In genomic region chr21:43209575-43210453, GRCh38 we compare ENCODE assay signal across 1 cellular context.
A peak's percentile ranks its signal among the peaks of the same experiment; 100 is the strongest.
TF ChIP-seq lines count a peak whose summit lies in the region.

No MANE protein-coding gene starts in this region.

TF ChIP-seq in HepG2, 621 proteins besides CTCF, POLR2A, EP300 and RAD21 (continued from another document and continues in another):
- peak; percentile 33; the same call in 1 of the 2 replicates for TF ChIP-seq PAXIP1 (CRISPR knock-in tag; conservative IDR thresholded peaks at IDR 0.05)
- TF ChIP-seq SNAPC4 (CRISPR knock-in tag; IDR thresholded peaks at IDR 0.05): no peak
- TF ChIP-seq HOXA3 (CRISPR knock-in tag; IDR thresholded peaks at IDR 0.05): peak; percentile 35; the same call in 1 of the 2 replicates
- TF ChIP-seq CEBPZ (IDR thresholded peaks at IDR 0.05; ENCODE audit: low read length): no peak
- 0 out of 2 replicates have a peak, but pooled peaks have one; percentile 19 for TF ChIP-seq ZFP91 (CRISPR knock-in tag; IDR thresholded peaks at IDR 0.05; ENCODE audit: borderline replicate concordance)
- no peak for TF ChIP-seq PHF5A (CRISPR knock-in tag; IDR thresholded peaks at IDR 0.05; ENCODE audit: low read depth, unreplicated experiment)
- TF ChIP-seq ZNF616 (CRISPR knock-in tag; IDR thresholded peaks at IDR 0.05; ENCODE audit: low read depth): peak; percentile 33; the same call in 1 of the 2 replicates
- 0 out of 2 replicates have a peak, but pooled peaks have one; percentile 11 for TF ChIP-seq ZNF644 (CRISPR knock-in tag; IDR thresholded peaks at IDR 0.05; ENCODE audit: low read depth)
- TF ChIP-seq TEAD3 (CRISPR knock-in tag; optimal IDR thresholded peaks at IDR 0.05; ENCODE audit: borderline replicate concordance): peak; percentile 36
- 0 out of 2 replicates have a peak, but pooled peaks have one; percentile 2 for TF ChIP-seq ZBTB33 (CRISPR knock-in tag; IDR thresholded peaks at IDR 0.05)
- no peak for TF ChIP-seq PRDM4 (CRISPR knock-in tag; IDR thresholded peaks at IDR 0.05; ENCODE audit: borderline replicate concordance)
- peak; percentile 40; the same call in 1 of the 2 replicates for TF ChIP-seq SPEN (CRISPR knock-in tag; IDR thresholded peaks at IDR 0.05; ENCODE audit: low read depth)
- peak; percentile 80 for TF ChIP-seq ZNF770 (CRISPR knock-in tag; IDR thresholded peaks at IDR 0.05)
- 0 out of 2 replicates have a peak, but pooled peaks have one; percentile 37 for TF ChIP-seq ZNF121 (CRISPR knock-in tag; IDR thresholded peaks at IDR 0.05)
- no peak for TF ChIP-seq NFE2L1 (CRISPR knock-in tag; IDR thresholded peaks at IDR 0.05; ENCODE audit: borderline replicate concordance)
- TF ChIP-seq LBX2 (CRISPR knock-in tag; IDR thresholded peaks at IDR 0.05; ENCODE audit: borderline replicate concordance): 0 out of 2 replicates have a peak, but pooled peaks have one; percentile 39
- TF ChIP-seq TGIF2 (CRISPR knock-in tag; IDR thresholded peaks at IDR 0.05): no peak
- peak; percentile 26; the same call in 1 of the 2 replicates for TF ChIP-seq ZSCAN21 (CRISPR knock-in tag; IDR thresholded peaks at IDR 0.05; ENCODE audit: borderline replicate concordance)
- TF ChIP-seq ARID5B (CRISPR knock-in tag; IDR thresholded peaks at IDR 0.05): peak; percentile 59
- 0 out of 2 replicates have a peak, but pooled peaks have one; percentile 10 for TF ChIP-seq GABPB1 (CRISPR knock-in tag; IDR thresholded peaks at IDR 0.05)
